ENCODE assay signal across 8 cellular contexts in genomic region chr2:236168110-236169067, GRCh38. TPM values are rescaled to one million over a fixed set of nuclear protein-coding genes. Genes with fewer than 3 reads are reported as not detected.
A peak's percentile ranks its signal among the peaks of the same experiment; 100 is the strongest.
DNase-seq lines count a peak whose midpoint lies in the region; ATAC-seq and TF ChIP-seq lines count a peak whose summit lies in the region.

GBX2 (minus strand) TSS chr2:236168386; CDS start chr2:236167971, 415 bp downstream.

- peak within 1 kb of the TSS; percentile 38 for H3K27ac ChIP-seq in endodermal cell (ENCODE audit: low read depth, low read length)

- peaks cover 4% of the 10 kb centered on the region for H3K4me1 ChIP-seq in endodermal cell (ENCODE audit: control insufficient read depth, insufficient read depth, low read length)

- ATAC-seq in activated CD8-positive, alpha-beta memory T cell treated with anti-CD3 and anti-CD28 coated beads, Interleukin-2, amount 10 ng/mL, durations not matched to agents 7 days and 5 days, result no peak
- no peak for ATAC-seq in natural killer cell
- ATAC-seq in stimulated activated naive CD8-positive, alpha-beta T cell treated with anti-CD3 and anti-CD28 coated beads, Interleukin-15, Interleukin-2, amounts not matched to agents 100 U/mL and 50 U/mL, for 24 hours, result no peak

- DNase-seq in activated CD8-positive, alpha-beta memory T cell treated with anti-CD3 and anti-CD28 coated beads, Interleukin-2, amount 10 ng/mL, durations not matched to agents 7 days and 5 days, result no peak
- no peak for DNase-seq in activated CD8-positive, alpha-beta memory T cell treated with anti-CD3 and anti-CD28 coated beads, Interleukin-2, amount 50 U/mL, for 4 hours
- DNase-seq in NCI-H774 (lab: John Stamatoyannopoulos, UW), result peak; percentile 63
- DNase-seq in endodermal cell, result peak; percentile 97
- no peak for DNase-seq in natural killer cell
- DNase-seq in GM10248 (ENCODE audit: extremely low spot score), result no peak
- no peak for DNase-seq in superior temporal gyrus (ENCODE audit: extremely low spot score)
- no peak for DNase-seq in stimulated activated naive CD8-positive, alpha-beta T cell treated with anti-CD3 and anti-CD28 coated beads, Interleukin-15, Interleukin-2, amounts not matched to agents 100 U/mL and 50 U/mL, for 24 hours

- H3K27me3 ChIP-seq in endodermal cell (ENCODE audit: control insufficient read depth, insufficient read depth, low read length, poor library complexity, severe bottlenecking), result peaks cover 100% of the 10 kb centered on the region

- WGBS in endodermal cell (ENCODE audit: insufficient coverage in 1 of 2, insufficient read length in 1 of 2), 2 experiments, result 0 to 1% methylated on average over 9 to 105 of the region's 105 CpGs

- H3K4me3 Mint-ChIP-seq in activated CD8-positive, alpha-beta memory T cell treated with anti-CD3 and anti-CD28 coated beads, Interleukin-2, amount 10 ng/mL, durations not matched to agents 7 days and 5 days, result no peak within 1 kb of the TSS
- H3K4me3 Mint-ChIP-seq in endodermal cell, result peak within 1 kb of the TSS; percentile 37
- peak within 1 kb of the TSS; percentile 21 for H3K4me3 Mint-ChIP-seq in natural killer cell

- no peaks in the 10 kb centered on the region for H3K9me3 Mint-ChIP-seq in activated CD8-positive, alpha-beta memory T cell treated with anti-CD3 and anti-CD28 coated beads, Interleukin-2, amount 10 ng/mL, durations not matched to agents 7 days and 5 days (ENCODE audit: low read depth)
- no peaks in the 10 kb centered on the region for H3K9me3 Mint-ChIP-seq in endodermal cell
- no peaks in the 10 kb centered on the region for H3K9me3 Mint-ChIP-seq in natural killer cell

- no peak for TF ChIP-seq CTCF in endodermal cell (conservative IDR thresholded peaks at IDR 0.05)
- no peak for TF ChIP-seq CTCF in natural killer cell (IDR thresholded peaks at IDR 0.05)
- TF ChIP-seq CTCF in GM10248 (IDR thresholded peaks at IDR 0.05; ENCODE audit: control extremely low read depth, extremely low read depth, low read depth, missing control alignments), result no peak

- H3K4me1 Mint-ChIP-seq in activated CD8-positive, alpha-beta memory T cell treated with anti-CD3 and anti-CD28 coated beads, Interleukin-2, amount 10 ng/mL, durations not matched to agents 7 days and 5 days, result no peaks in the 10 kb centered on the region
- H3K4me1 Mint-ChIP-seq in endodermal cell, result peaks cover 19% of the 10 kb centered on the region
- H3K4me1 Mint-ChIP-seq in natural killer cell, result peaks cover 6 to 7% of the 10 kb centered on the region in 2 donors

- intact Hi-C loops in natural killer cell (cut with micrococcal nuclease), result no loop called here

- peaks cover 5% of the 10 kb centered on the region for H3K36me3 Mint-ChIP-seq in activated CD8-positive, alpha-beta memory T cell treated with anti-CD3 and anti-CD28 coated beads, Interleukin-2, amount 10 ng/mL, durations not matched to agents 7 days and 5 days
- H3K36me3 Mint-ChIP-seq in endodermal cell (ENCODE audit: low read depth), result no peaks in the 10 kb centered on the region
- no peaks in the 10 kb centered on the region for H3K36me3 Mint-ChIP-seq in natural killer cell

- no peaks in the 10 kb centered on the region for H3K9me3 ChIP-seq in endodermal cell (ENCODE audit: control insufficient read depth, low read length)

- POLR2A ChIA-PET in GM10248 (lab: Yijun Ruan, JAX), result no interaction called here

- H3K27ac Mint-ChIP-seq in activated CD8-positive, alpha-beta memory T cell treated with anti-CD3 and anti-CD28 coated beads, Interleukin-2, amount 10 ng/mL, durations not matched to agents 7 days and 5 days, result peak within 1 kb of the TSS; percentile 73
- H3K27ac Mint-ChIP-seq in endodermal cell (no peak within 1 kb of the TSS), natural killer cell (no peak within 1 kb of the TSS)

- H3K9ac ChIP-seq in endodermal cell (ENCODE audit: extremely low read depth, low read length, poor library complexity, severe bottlenecking), result no peak within 1 kb of the TSS

- peaks cover 66% of the 10 kb centered on the region for H3K27me3 Mint-ChIP-seq in activated CD8-positive, alpha-beta memory T cell treated with anti-CD3 and anti-CD28 coated beads, Interleukin-2, amount 10 ng/mL, durations not matched to agents 7 days and 5 days
- H3K27me3 Mint-ChIP-seq in endodermal cell (ENCODE audit: insufficient read depth) (peaks cover 87% of the 10 kb centered on the region), natural killer cell (ENCODE audit: low read depth in 2 of 2) (peaks cover 36 to 43% of the 10 kb centered on the region in 2 donors)

- peak within 1 kb of the TSS; percentile 60 for H3K4me3 ChIP-seq in endodermal cell (ENCODE audit: low read length)

- no peaks in the 10 kb centered on the region for H3K36me3 ChIP-seq in endodermal cell (ENCODE audit: control insufficient read depth, insufficient read depth, low read length)

- CTCF ChIA-PET in activated CD8-positive, alpha-beta memory T cell treated with anti-CD3 and anti-CD28 coated beads, Interleukin-2, amount 10 ng/mL, durations not matched to agents 7 days and 5 days (lab: Charles Lee), result interaction anchor here (0.6 kb wide), 1 partner anchor 309 kb away, joined by 3 read pairs; no protein-coding TSS in a partner anchor
- CTCF ChIA-PET in GM10248 (lab: Yijun Ruan, JAX), result interaction anchor here (3.9 kb wide), 1 partner anchor 388 kb away, joined by 16 read pairs; no protein-coding TSS in a partner anchor

RNA-seq across cellular contexts. Expression of gene GBX2, which starts in this region (rescaled TPM):
- not detected for total RNA-seq in activated CD8-positive, alpha-beta memory T cell treated with anti-CD3 and anti-CD28 coated beads, Interleukin-2, amount 10 ng/mL, durations not matched to agents 7 days and 5 days
- under 1 TPM in 1 of 2 donors, not detected in 1; 0.20 TPM for total RNA-seq in endodermal cell
- polyA plus RNA-seq in endodermal cell (2013, experiment 1 of 2), result 26.5 TPM
- polyA plus RNA-seq in endodermal cell (2013, experiment 2 of 2), result 24.3 TPM
- total RNA-seq in natural killer cell, result not detected

Comparison
In these comparisons a context has a peak if more than half of its experiments do, and no peak if none do; other contexts are left out.
1. DNase-seq: peak in NCI-H774 (single experiment) and endodermal cell (single experiment); none in activated CD8-positive, alpha-beta memory T cell treated with anti-CD3 and anti-CD28 coated beads, Interleukin-2, amount 10 ng/mL, durations not matched to agents 7 days and 5 days (single experiment), activated CD8-positive, alpha-beta memory T cell treated with anti-CD3 and anti-CD28 coated beads, Interleukin-2, amount 50 U/mL, for 4 hours (single experiment), natural killer cell (single experiment), GM10248 (single experiment), superior temporal gyrus (single experiment) and stimulated activated naive CD8-positive, alpha-beta T cell treated with anti-CD3 and anti-CD28 coated beads, Interleukin-15, Interleukin-2, amounts not matched to agents 100 U/mL and 50 U/mL, for 24 hours (single experiment).